ENCODE assay signal across 8 cellular contexts in the genomic region with DNA sequence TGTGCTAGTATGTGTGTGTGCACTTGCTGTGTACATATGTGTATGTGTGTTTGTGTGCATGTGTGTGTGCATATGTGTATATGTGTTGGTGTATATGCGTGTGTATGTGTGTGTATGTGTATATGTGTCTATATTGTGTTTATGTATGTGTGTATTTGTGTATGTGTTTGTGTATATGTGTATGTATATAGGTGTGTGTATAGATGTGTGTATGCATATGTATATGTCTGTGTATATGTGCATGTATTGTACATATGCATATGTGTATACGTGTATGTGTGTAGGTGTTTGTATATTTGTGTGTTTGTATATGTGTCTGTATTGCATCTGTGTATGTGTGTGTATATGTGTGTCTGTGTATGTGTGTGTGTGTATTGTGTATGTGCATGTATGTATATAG. TPM values are rescaled to one million over a fixed set of nuclear protein-coding genes. Genes with fewer than 3 reads are reported as not detected.
"Had no signal": no experiment of that assay in that cellular context is flagged by ENCODE, and none has a peak within 500 bp of the region (broad histone marks: within the 10 kb centered on the region; RNA-seq: fewer than 3 reads in every experiment).

No MANE protein-coding gene starts in this region.

- ATAC-seq: HepG2 had no signal

- H3K9me3 Mint-ChIP-seq: IgD-negative memory B cell had no signal

- H3K4me3 Mint-ChIP-seq: IgD-negative memory B cell had no signal

- H3K27ac ChIP-seq: HL-60, KMS-11 had no signal

- H3K27ac Mint-ChIP-seq: IgD-negative memory B cell had no signal

- H3K4me2 ChIP-seq: KMS-11 had no signal

- H3K9ac ChIP-seq: KMS-11 had no signal

- DNase-seq: Karpas-422, KBM-7, KG1 had no signal

- H3K36me3 Mint-ChIP-seq: IgD-negative memory B cell had no signal

RNA-seq across cellular contexts. Expression of a gene that starts 59.1 kb away (rescaled TPM):
- total RNA-seq: HepG2, HT1080 had no signal
- polyA plus RNA-seq: HepG2, IgD-negative memory B cell had no signal
